8 cellular contexts compared by ENCODE assay signal in genomic region chr17:45310380-45311324, GRCh38. TPM values are rescaled to one million over a fixed set of nuclear protein-coding genes. Genes with fewer than 3 reads are reported as not detected.
DNase-seq lines count a peak whose midpoint lies in the region; ATAC-seq and TF ChIP-seq lines count a peak whose summit lies in the region.

No MANE protein-coding gene starts in this region.

- WGBS in spleen, 5 donors = 19 to 42% (median 31%) methylated on average over 3 of the region's 3 CpGs
- 26 to 31% methylated on average over 3 of the region's 3 CpGs for WGBS in GM23248 (ENCODE audit: low coverage in 1 of 2, low lambda C conversion rate in 2 of 2, missing lambda C conversion rate in 2 of 2), 2 experiments

- H3F3A ChIP-seq in OCI-LY1 (ENCODE audit: insufficient read depth, low read length) (no peaks in the 10 kb centered on the region), GM23248 (ENCODE audit: insufficient read depth) (peaks cover 55% of the 10 kb centered on the region)

- H3K27ac ChIP-seq in OCI-LY1 (ENCODE audit: low read depth, low read length, poor library complexity, severe bottlenecking) (peak overlapping the region; percentile 84), spleen (peak overlapping the region; percentile 46 to 99 (median 94)), GM23248 (no peak overlapping the region)

- H3K4me3 ChIP-seq in OCI-LY1 (ENCODE audit: low read depth, low read length, poor library complexity, severe bottlenecking) = no peak overlapping the region
- peak overlapping the region in 1 of 8 donors; percentile 88 for H3K4me3 ChIP-seq in spleen
- H3K4me3 ChIP-seq in GM23248 = no peak overlapping the region

- intact Hi-C loops in spleen (cut with DNase I; ENCODE audit: low total_unique reads) = no loop called here

- no peak for ATAC-seq in HG02571 (IDR thresholded peaks at IDR 0.05; ENCODE audit: unreplicated experiment)
- ATAC-seq in HG02970 (IDR thresholded peaks at IDR 0.05; ENCODE audit: low FRiP score, unreplicated experiment) = no peak

- H3K9me3 ChIP-seq in OCI-LY1 (ENCODE audit: low read length) (no peaks in the 10 kb centered on the region), spleen (no peaks in the 10 kb centered on the region), GM23248 (ENCODE audit: low read depth) (no peaks in the 10 kb centered on the region)

- DNase-seq in NCI-H1105 treated with DMSO at 0.1 percent for 48 hours (lab: John Stamatoyannopoulos, UW) (peak; percentile 11), NCI-H1105 (lab: John Stamatoyannopoulos, UW) (no peak), fibroblast of the conjunctiva (ENCODE audit: low read depth) (peak; percentile 29), spleen (no peak), GM23248 (no peak)

- H3K9me2 ChIP-seq in OCI-LY1 (ENCODE audit: low read depth, low read length) = no peaks in the 10 kb centered on the region
- H3K9me2 ChIP-seq in GM23248 (ENCODE audit: insufficient read depth) = no peaks in the 10 kb centered on the region

- H3K4me2 ChIP-seq in OCI-LY1 (ENCODE audit: low read length) (no peak overlapping the region; the same call in 1 of the 2 replicates), GM23248 (ENCODE audit: unreplicated experiment) (no peak overlapping the region)

- H3K27me3 ChIP-seq in OCI-LY1 (ENCODE audit: insufficient read depth, low read length) (no peaks in the 10 kb centered on the region), spleen (replicated peaks in 1 of 7) (no peaks in the 10 kb centered on the region), GM23248 (replicated peaks; ENCODE audit: insufficient read depth) (no peaks in the 10 kb centered on the region)

- H3K36me3 ChIP-seq in OCI-LY1 (ENCODE audit: insufficient read depth, low read length) (peaks cover 10% of the 10 kb centered on the region; the same call in 1 of the 2 replicates), spleen (peaks cover 0 to 33% (median 0%) of the 10 kb centered on the region in 6 donors), GM23248 (ENCODE audit: low read depth) (no peaks in the 10 kb centered on the region)

- TF ChIP-seq CTCF in OCI-LY1 (IDR thresholded peaks at IDR 0.05; ENCODE audit: low read length) = no peak
- TF ChIP-seq CTCF in spleen (IDR thresholded peaks at IDR 0.05 in 8 of 11, conservative IDR thresholded peaks at IDR 0.05 in 3 of 11) = no peak

- H3K9ac ChIP-seq in OCI-LY1 (ENCODE audit: low read length) (no peak overlapping the region; the same call in 1 of the 2 replicates), GM23248 (no peak overlapping the region)

- H4K20me1 ChIP-seq in OCI-LY1 (ENCODE audit: insufficient read depth, low read length) (no peaks in the 10 kb centered on the region), GM23248 (ENCODE audit: insufficient read depth) (no peaks in the 10 kb centered on the region)

- H3K79me2 ChIP-seq in OCI-LY1 (ENCODE audit: insufficient read depth, low read length) (peaks cover 12% of the 10 kb centered on the region), GM23248 (ENCODE audit: insufficient read depth) (peaks cover 93% of the 10 kb centered on the region)

- no peak for TF ChIP-seq POLR2A in spleen (IDR thresholded peaks at IDR 0.05)

- in situ Hi-C loops in GM23248 (cut with MboI) = no loop called here

- no peak overlapping the region for H2AFZ ChIP-seq in OCI-LY1 (ENCODE audit: low read length)
- no peak overlapping the region for H2AFZ ChIP-seq in GM23248

- H3K4me1 ChIP-seq in OCI-LY1 (ENCODE audit: insufficient read depth, low read length, severe bottlenecking) (peaks cover 67% of the 10 kb centered on the region), spleen (peaks cover 76 to 100% (median 99%) of the 10 kb centered on the region in 6 donors), GM23248 (ENCODE audit: insufficient read depth) (peaks cover 77% of the 10 kb centered on the region)

RNA-seq across cellular contexts. Expression of gene MAP3K14, which starts 6.2 kb away (rescaled TPM):
- total RNA-seq in spleen = 10 to 100 TPM; 22.1 to 36.3 (median 32.1) TPM
- polyA plus RNA-seq in spleen (10 to 100 TPM; 17.3 to 18.8 (median 18.0) TPM), GM23248 (2016; fragmentation: Nextera tagmentation; extraction: Ambion mirVana) (2.7 and 3.4 TPM in 2 replicates)
- total RNA-seq in GM23248 (2014; rRNA removed; shearing (Covaris generic)) = 3.0 and 4.2 TPM in 2 replicates

RNA-seq across cellular contexts. Expression of gene SPATA32, which starts 48.8 kb away (rescaled TPM):
- total RNA-seq in spleen = under 1 TPM in 1 of 7 donors, not detected in 6; 0.17 TPM
- polyA plus RNA-seq in spleen (under 1 TPM in 2 of 3 donors, not detected in 1; 0.08 to 0.09 TPM), GM23248 (2016; fragmentation: Nextera tagmentation; extraction: Ambion mirVana) (not detected in 2 replicates)
- not detected in 2 replicates for total RNA-seq in GM23248 (2014; rRNA removed; shearing (Covaris generic))

Comparison
In these comparisons a context has a peak if more than half of its experiments do, and no peak if none do; other contexts are left out.
1. DNase-seq: peak in NCI-H1105 treated with DMSO at 0.1 percent for 48 hours (single experiment) and fibroblast of the conjunctiva (single experiment); none in NCI-H1105 (single experiment), spleen (single experiment) and GM23248 (single experiment).